1 cellular context compared by ENCODE assay signal in the genomic region with DNA sequence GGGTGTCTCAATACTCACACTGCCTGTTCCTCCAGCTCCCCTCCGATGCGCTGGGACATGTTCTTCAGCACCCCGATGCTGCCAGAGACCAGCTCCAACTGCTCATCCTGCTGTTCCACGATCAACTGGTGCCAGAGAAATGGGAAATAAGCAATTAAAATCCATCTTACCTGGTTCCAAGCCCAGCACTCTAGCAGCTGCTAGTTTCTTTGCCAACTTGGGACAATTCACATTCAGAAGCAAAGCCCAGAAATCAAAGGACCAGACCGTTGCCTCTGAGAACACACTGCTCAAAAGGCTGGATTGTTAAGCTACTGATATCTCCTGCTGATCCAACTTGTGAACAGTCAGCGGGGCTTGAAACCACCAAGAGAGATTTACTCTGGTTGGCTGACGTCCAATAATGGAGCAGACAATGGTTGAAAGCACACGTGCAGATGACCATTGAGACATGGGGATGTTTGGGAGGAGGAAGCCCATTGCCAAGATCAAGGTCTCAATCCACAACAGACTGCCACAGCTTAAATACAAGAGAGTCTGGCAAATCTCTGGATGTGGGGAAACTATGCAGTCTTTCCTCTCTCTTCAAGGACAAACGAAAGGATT.
TF ChIP-seq lines count a peak whose summit lies in the region.

No MANE protein-coding gene starts in this region.

TF ChIP-seq in GM12878, 131 proteins besides CTCF, POLR2A, EP300 and RAD21 (continued from another document):
- TF ChIP-seq, protein P1, sequence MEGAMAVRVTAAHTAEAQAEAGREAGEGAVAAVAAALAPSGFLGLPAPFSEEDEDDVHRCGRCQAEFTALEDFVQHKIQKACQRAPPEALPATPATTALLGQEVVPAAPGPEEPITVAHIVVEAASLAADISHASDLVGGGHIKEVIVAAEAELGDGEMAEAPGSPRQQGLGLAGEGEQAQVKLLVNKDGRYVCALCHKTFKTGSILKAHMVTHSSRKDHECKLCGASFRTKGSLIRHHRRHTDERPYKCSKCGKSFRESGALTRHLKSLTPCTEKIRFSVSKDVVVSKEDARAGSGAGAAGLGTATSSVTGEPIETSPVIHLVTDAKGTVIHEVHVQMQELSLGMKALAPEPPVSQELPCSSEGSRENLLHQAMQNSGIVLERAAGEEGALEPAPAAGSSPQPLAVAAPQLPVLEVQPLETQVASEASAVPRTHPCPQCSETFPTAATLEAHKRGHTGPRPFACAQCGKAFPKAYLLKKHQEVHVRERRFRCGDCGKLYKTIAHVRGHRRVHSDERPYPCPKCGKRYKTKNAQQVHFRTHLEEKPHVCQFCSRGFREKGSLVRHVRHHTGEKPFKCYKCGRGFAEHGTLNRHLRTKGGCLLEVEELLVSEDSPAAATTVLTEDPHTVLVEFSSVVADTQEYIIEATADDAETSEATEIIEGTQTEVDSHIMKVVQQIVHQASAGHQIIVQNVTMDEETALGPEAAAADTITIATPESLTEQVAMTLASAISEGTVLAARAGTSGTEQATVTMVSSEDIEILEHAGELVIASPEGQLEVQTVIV (IDR thresholded peaks at IDR 0.05; ENCODE audit: borderline replicate concordance, partially characterized antibody) = no peak
- TF ChIP-seq HDGF (IDR thresholded peaks at IDR 0.05) (no peak), RUNX3 (IDR thresholded peaks at IDR 0.05; ENCODE audit: low read length) (no peak), DPF2 (IDR thresholded peaks at IDR 0.05) (no peak)
TF ChIP-seq in GM12878: peak in this region for 0.
